ENCODE assay signal across 8 cellular contexts in the genomic region with DNA sequence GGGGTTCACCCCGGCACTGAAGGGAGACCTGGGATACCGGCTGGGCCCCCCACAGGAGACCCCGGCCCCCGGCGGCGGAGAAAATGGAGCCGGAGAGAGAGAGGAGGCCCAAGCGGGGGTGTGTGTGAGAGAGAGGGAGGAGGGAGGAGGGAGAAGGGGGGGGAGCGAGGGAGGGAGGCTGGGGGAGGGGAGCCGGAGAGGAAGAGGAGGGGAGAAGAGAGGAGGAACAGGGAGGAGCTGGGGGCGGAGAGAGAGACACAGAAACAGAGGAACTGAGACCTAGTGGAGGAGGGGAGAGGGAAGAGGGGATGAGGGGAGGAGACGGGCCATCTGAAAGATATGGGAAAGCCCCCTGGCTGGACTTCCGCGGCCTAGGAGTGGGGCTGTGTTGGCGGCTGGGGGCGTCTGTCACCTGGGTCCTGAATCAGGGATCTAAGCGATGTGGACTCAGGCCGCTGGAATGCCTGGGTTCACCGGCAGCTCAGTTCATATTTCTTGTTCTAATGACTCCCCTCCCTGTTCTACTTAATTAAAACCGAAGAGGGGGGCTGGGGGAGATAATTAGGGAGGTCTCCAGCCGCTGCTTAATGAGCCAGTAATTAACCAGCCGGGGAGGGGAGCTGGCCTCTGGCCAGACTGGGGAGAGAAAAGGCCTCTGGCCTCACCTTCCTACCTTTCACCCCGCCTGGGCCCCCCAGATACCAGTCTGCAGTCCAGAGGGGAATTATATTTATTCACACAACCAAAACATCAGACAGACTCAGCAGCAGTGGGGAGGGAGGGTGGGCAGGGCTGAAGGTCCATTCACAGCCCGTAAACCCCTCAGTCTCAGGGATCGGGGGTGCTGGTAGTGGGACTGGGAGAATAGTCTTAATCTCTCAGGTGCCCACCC. TPM values are rescaled to one million over a fixed set of nuclear protein-coding genes. Genes with fewer than 3 reads are reported as not detected.
DNase-seq lines count a peak whose midpoint lies in the region; TF ChIP-seq lines count a peak whose summit lies in the region.

A gene with protein sequence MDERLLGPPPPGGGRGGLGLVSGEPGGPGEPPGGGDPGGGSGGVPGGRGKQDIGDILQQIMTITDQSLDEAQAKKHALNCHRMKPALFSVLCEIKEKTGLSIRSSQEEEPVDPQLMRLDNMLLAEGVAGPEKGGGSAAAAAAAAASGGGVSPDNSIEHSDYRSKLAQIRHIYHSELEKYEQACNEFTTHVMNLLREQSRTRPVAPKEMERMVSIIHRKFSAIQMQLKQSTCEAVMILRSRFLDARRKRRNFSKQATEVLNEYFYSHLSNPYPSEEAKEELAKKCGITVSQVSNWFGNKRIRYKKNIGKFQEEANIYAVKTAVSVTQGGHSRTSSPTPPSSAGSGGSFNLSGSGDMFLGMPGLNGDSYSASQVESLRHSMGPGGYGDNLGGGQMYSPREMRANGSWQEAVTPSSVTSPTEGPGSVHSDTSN (minus strand): TSS at position 149 of the 892 bp plus-strand sequence. CDS start 287 bp downstream, outside the sequence.

- WGBS in trophoblast cell (ENCODE audit: extremely low coverage, insufficient coverage, insufficient read length), result no CpG with 5 or more reads among the region's 25 CpGs

- peaks cover 11% of the 10 kb centered on the region for H3K79me2 ChIP-seq in trophoblast cell (ENCODE audit: control insufficient read depth, insufficient read depth, low read length, poor library complexity)

- peak within 1 kb of the TSS; percentile 92 for H2BK5ac ChIP-seq in trophoblast cell (ENCODE audit: low read depth, low read length, poor library complexity)

- H3K4me3 ChIP-seq in adipocyte (ENCODE audit: low read length) (peak within 1 kb of the TSS; percentile 94), cardiac muscle cell (peak within 1 kb of the TSS; percentile 80), trophoblast cell (ENCODE audit: low read depth, low read length) (peak within 1 kb of the TSS; percentile 71), tibial artery (peak within 1 kb of the TSS; percentile 86 to 92)

- peak within 1 kb of the TSS; percentile 85 for H2BK12ac ChIP-seq in trophoblast cell (ENCODE audit: low read length)

- CTCF ChIA-PET in HEK293T (lab: Yijun Ruan, JAX), result no interaction called here

- peak; percentile 95 for DNase-seq in Daoy (ENCODE audit: low read depth)
- DNase-seq in HEK293T (ENCODE audit: extremely low spot score), result peak; percentile 49
- peak; percentile 32 to 89 (median 74) for DNase-seq in NCI-H1417 (lab: John Stamatoyannopoulos, UW)
- DNase-seq in T follicular helper cell (ENCODE audit: low read depth), result peak; percentile 76
- DNase-seq in adipocyte (ENCODE audit: low read depth), result peak; percentile 95
- DNase-seq in cardiac muscle cell (ENCODE audit: low read depth in 1 of 2, low spot score in 1 of 2), result peak; percentile 90 to 95
- DNase-seq in trophoblast cell, result peak; percentile 52 to 65
- peak; percentile 97 to 98 for DNase-seq in tibial artery

- peak within 1 kb of the TSS; percentile 92 for H4K91ac ChIP-seq in trophoblast cell (ENCODE audit: low read depth, low read length)

- H3K9me3 ChIP-seq in adipocyte (ENCODE audit: control insufficient read depth, low read length) (no peaks in the 10 kb centered on the region), cardiac muscle cell (ENCODE audit: low read depth) (no peaks in the 10 kb centered on the region), trophoblast cell (ENCODE audit: insufficient read depth, low read depth, low read length) (no peaks in the 10 kb centered on the region), tibial artery (no peaks in the 10 kb centered on the region)

- H3K4me2 ChIP-seq in trophoblast cell (ENCODE audit: low read length), result peak within 1 kb of the TSS; percentile 86

- no peak within 1 kb of the TSS for H3K23ac ChIP-seq in trophoblast cell (ENCODE audit: low read length)

- peak within 1 kb of the TSS; percentile 89 for H3K18ac ChIP-seq in trophoblast cell (ENCODE audit: low read length)

- peak within 1 kb of the TSS; percentile 94 for H3K14ac ChIP-seq in trophoblast cell (ENCODE audit: low read length)

- H2AK5ac ChIP-seq in trophoblast cell (ENCODE audit: low read length), result peak within 1 kb of the TSS; percentile 80

- peak within 1 kb of the TSS; percentile 97 for H3K27ac ChIP-seq in cardiac muscle cell
- peak within 1 kb of the TSS; percentile 70 for H3K27ac ChIP-seq in trophoblast cell (ENCODE audit: low read depth, low read length)
- H3K27ac ChIP-seq in tibial artery, result peak within 1 kb of the TSS; percentile 92 to 97

- H4K12ac ChIP-seq in trophoblast cell (ENCODE audit: low read depth, low read length), result peak within 1 kb of the TSS; percentile 93

- H3K36me3 ChIP-seq in adipocyte (ENCODE audit: control insufficient read depth, insufficient read depth, low read length, severe bottlenecking), result peaks cover 22% of the 10 kb centered on the region
- H3K36me3 ChIP-seq in cardiac muscle cell, result peaks cover 15% of the 10 kb centered on the region
- H3K36me3 ChIP-seq in trophoblast cell (ENCODE audit: control insufficient read depth in 1 of 2, insufficient read depth in 2 of 2, low read length in 2 of 2), result peaks cover 20 to 22% of the 10 kb centered on the region in 2 experiments
- peaks cover 12 to 20% (median 19%) of the 10 kb centered on the region in 3 donors for H3K36me3 ChIP-seq in tibial artery

- intact Hi-C loops in tibial artery (cut with DNase I; ENCODE audit: low total_unique reads), result no loop called here

- peak within 1 kb of the TSS; percentile 51 for H2AFZ ChIP-seq in trophoblast cell (ENCODE audit: insufficient read depth, low read length, poor library complexity)

- peak within 1 kb of the TSS; percentile 93 for H2BK120ac ChIP-seq in trophoblast cell (ENCODE audit: insufficient read depth, low read length, poor library complexity)

- H3K9ac ChIP-seq in adipocyte (ENCODE audit: low read length) (peak within 1 kb of the TSS; percentile 97), trophoblast cell (ENCODE audit: low read length) (peak within 1 kb of the TSS; percentile 62)

- no peaks in the 10 kb centered on the region for H3K27me3 ChIP-seq in adipocyte (replicated peaks; ENCODE audit: control insufficient read depth, insufficient read depth, low read length)
- no peaks in the 10 kb centered on the region for H3K27me3 ChIP-seq in cardiac muscle cell
- no peaks in the 10 kb centered on the region for H3K27me3 ChIP-seq in trophoblast cell (ENCODE audit: insufficient read depth, low read length)
- no peaks in the 10 kb centered on the region for H3K27me3 ChIP-seq in tibial artery

- H3K79me1 ChIP-seq in trophoblast cell (ENCODE audit: low read length), result peaks cover 22% of the 10 kb centered on the region

- H4K8ac ChIP-seq in trophoblast cell (ENCODE audit: low read depth, low read length), result peak within 1 kb of the TSS; percentile 97

- peak within 1 kb of the TSS; percentile 85 for H3K4ac ChIP-seq in trophoblast cell (ENCODE audit: low read depth, low read length)

- H3K4me1 ChIP-seq in adipocyte (ENCODE audit: control insufficient read depth, insufficient read depth, low read length), result peaks cover 25% of the 10 kb centered on the region
- H3K4me1 ChIP-seq in cardiac muscle cell (ENCODE audit: low read depth), result peaks cover 4% of the 10 kb centered on the region
- H3K4me1 ChIP-seq in trophoblast cell (ENCODE audit: control insufficient read depth in 1 of 2, insufficient read depth in 2 of 2, low read length in 2 of 2), result peaks cover 15 to 24% of the 10 kb centered on the region in 2 experiments
- H3K4me1 ChIP-seq in tibial artery, result peaks cover 0 to 65% (median 50%) of the 10 kb centered on the region in 4 donors

- POLR2A ChIA-PET in HEK293T (lab: Yijun Ruan, JAX), result interaction anchor here (0.5 to 11.7 kb wide), 5 partner anchors 12 to 62 kb away, joined by 3 to 153 read pairs (median 9); partner anchors contain the start of genes AGPAT1, ATF6B, FKBPL and RNF5

- TF ChIP-seq CTCF in cardiac muscle cell (IDR thresholded peaks at IDR 0.05; ENCODE audit: low read depth, low read length) (no peak), tibial artery (IDR thresholded peaks at IDR 0.05) (no peak)

TF ChIP-seq in HEK293T, 16 proteins besides CTCF, POLR2A, EP300 and RAD21:
- TF ChIP-seq BHLHE40 (IDR thresholded peaks at IDR 0.05; ENCODE audit: borderline replicate concordance) (no peak), L3MBTL2 (conservative IDR thresholded peaks at IDR 0.05) (no peak), FOXA1 (IDR thresholded peaks at IDR 0.05) (no peak), ZNF384 (IDR thresholded peaks at IDR 0.05) (no peak), ARNT (IDR thresholded peaks at IDR 0.05) (no peak), CTBP1 (IDR thresholded peaks at IDR 0.05; ENCODE audit: borderline replicate concordance) (no peak), HDGF (IDR thresholded peaks at IDR 0.05; ENCODE audit: borderline replicate concordance) (no peak)

RNA-seq across cellular contexts. Expression of the gene that starts here (rescaled TPM):
- total RNA-seq in Daoy (2014; rRNA removed; shearing (Covaris generic)), result 31.7 and 45.4 TPM in 2 replicates
- 124 and 130 TPM in 2 replicates for total RNA-seq in cardiac muscle cell
- 17.3 and 23.9 TPM in 2 replicates for polyA plus RNA-seq in cardiac muscle cell
- polyA plus RNA-seq in trophoblast cell (2013), result 90.9 and 95.5 TPM in 2 replicates

Comparison
In these comparisons a context has a peak if more than half of its experiments do, and no peak if none do; other contexts are left out.
1. Peak in every context shown above with its lines: DNase-seq, H3K4me3 ChIP-seq and H3K27ac ChIP-seq.